In genomic region chr21:44155231-44155993, GRCh38 we compare ENCODE assay signal across 8 cellular contexts. TPM values are rescaled to one million over a fixed set of nuclear protein-coding genes. Genes with fewer than 3 reads are reported as not detected.
DNase-seq lines count a peak whose midpoint lies in the region; ATAC-seq and TF ChIP-seq lines count a peak whose summit lies in the region.
"Not testable (repeated sequence)": the region's sequence is repeated elsewhere in the genome, so short reads cannot be mapped to it uniquely, and the experiment has no call there.

No MANE protein-coding gene starts in this region.

- H3K4me1 Mint-ChIP-seq in activated CD4-positive, alpha-beta T cell treated with anti-CD3 and anti-CD28 coated beads, Interleukin-2, amount 10 ng/mL, durations not matched to agents 7 days and 5 days; activated naive CD4-positive, alpha-beta T cell treated with anti-CD3 and anti-CD28 coated beads for 36 hours (ENCODE audit: low read depth); naive B cell: not testable (repeated sequence)

- H3K4me3 ChIP-seq in GM12865 (ENCODE audit: low read depth, low read length), result not testable (repeated sequence)

- not testable (repeated sequence) for TF ChIP-seq CTCF in GM12865 (IDR thresholded peaks at IDR 0.05; ENCODE audit: insufficient read depth, low read depth, low read length, missing control alignments)

- H3K9me3 Mint-ChIP-seq in activated CD4-positive, alpha-beta T cell treated with anti-CD3 and anti-CD28 coated beads, Interleukin-2, amount 10 ng/mL, durations not matched to agents 7 days and 5 days; activated naive CD4-positive, alpha-beta T cell treated with anti-CD3 and anti-CD28 coated beads for 36 hours; naive B cell: not testable (repeated sequence)

- H3K36me3 Mint-ChIP-seq in activated CD4-positive, alpha-beta T cell treated with anti-CD3 and anti-CD28 coated beads, Interleukin-2, amount 10 ng/mL, durations not matched to agents 7 days and 5 days (ENCODE audit: low read depth); activated naive CD4-positive, alpha-beta T cell treated with anti-CD3 and anti-CD28 coated beads for 36 hours (ENCODE audit: low read depth); naive B cell: not testable (repeated sequence)

- ATAC-seq in GM19023 (IDR thresholded peaks at IDR 0.05; ENCODE audit: unreplicated experiment) (peak; percentile 45), GM21723 (IDR thresholded peaks at IDR 0.05; ENCODE audit: unreplicated experiment) (peak; percentile 42), HG02938 (IDR thresholded peaks at IDR 0.05; ENCODE audit: unreplicated experiment) (peak; percentile 37), HG03432 (IDR thresholded peaks at IDR 0.05; ENCODE audit: unreplicated experiment) (peak; percentile 37), naive B cell (ENCODE audit: low read depth in 2 of 2) (peak; percentile 37 to 38)

- CTCF ChIA-PET in activated CD4-positive, alpha-beta T cell treated with anti-CD3 and anti-CD28 coated beads, Interleukin-2, amount 10 ng/mL, durations not matched to agents 7 days and 5 days (lab: Charles Lee); activated naive CD4-positive, alpha-beta T cell treated with anti-CD3 and anti-CD28 coated beads for 36 hours (lab: Charles Lee): not testable (repeated sequence)

- H3K27ac Mint-ChIP-seq in activated CD4-positive, alpha-beta T cell treated with anti-CD3 and anti-CD28 coated beads, Interleukin-2, amount 10 ng/mL, durations not matched to agents 7 days and 5 days; activated naive CD4-positive, alpha-beta T cell treated with anti-CD3 and anti-CD28 coated beads for 36 hours; naive B cell: not testable (repeated sequence)

- POLR2A ChIA-PET in activated CD4-positive, alpha-beta T cell treated with anti-CD3 and anti-CD28 coated beads, Interleukin-2, amount 10 ng/mL, durations not matched to agents 7 days and 5 days (lab: Charles Lee), result not testable (repeated sequence)

- H3K4me3 Mint-ChIP-seq in activated CD4-positive, alpha-beta T cell treated with anti-CD3 and anti-CD28 coated beads, Interleukin-2, amount 10 ng/mL, durations not matched to agents 7 days and 5 days; activated naive CD4-positive, alpha-beta T cell treated with anti-CD3 and anti-CD28 coated beads for 36 hours; naive B cell: not testable (repeated sequence)

- intact Hi-C loops in activated naive CD4-positive, alpha-beta T cell treated with anti-CD3 and anti-CD28 coated beads for 36 hours (cut with micrococcal nuclease), result not testable (repeated sequence)

- not testable (repeated sequence) for H3K27me3 Mint-ChIP-seq in activated CD4-positive, alpha-beta T cell treated with anti-CD3 and anti-CD28 coated beads, Interleukin-2, amount 10 ng/mL, durations not matched to agents 7 days and 5 days; activated naive CD4-positive, alpha-beta T cell treated with anti-CD3 and anti-CD28 coated beads for 36 hours (ENCODE audit: low read depth); naive B cell

- peak; percentile 58 for DNase-seq in GM12865 (ENCODE audit: low read depth)
- peak; percentile 37 for DNase-seq in activated CD4-positive, alpha-beta T cell treated with anti-CD3 and anti-CD28 coated beads, Interleukin-2, amount 10 ng/mL, durations not matched to agents 7 days and 5 days
- peak; percentile 6 for DNase-seq in activated naive CD4-positive, alpha-beta T cell treated with anti-CD3 and anti-CD28 coated beads for 36 hours
- DNase-seq in naive B cell, result not testable (repeated sequence)

RNA-seq across cellular contexts. Expression of gene GATD3, which starts 21.9 kb away (rescaled TPM):
- total RNA-seq in activated CD4-positive, alpha-beta T cell treated with anti-CD3 and anti-CD28 coated beads, Interleukin-2, amount 10 ng/mL, durations not matched to agents 7 days and 5 days, result 10 to 100 TPM; 41.7 to 50.2 TPM
- 10 to 100 TPM; 21.3 to 27.4 TPM for total RNA-seq in activated naive CD4-positive, alpha-beta T cell treated with anti-CD3 and anti-CD28 coated beads for 36 hours
- polyA plus RNA-seq in naive B cell (ENCODE audit: low read depth in 6 of 6), result 10 to 100 TPM; 11.0 to 64.2 (median 33.9) TPM

RNA-seq across cellular contexts. Expression of gene PWP2, which starts 48.2 kb away (rescaled TPM):
- 10 to 100 TPM; 24.2 to 29.0 TPM for total RNA-seq in activated CD4-positive, alpha-beta T cell treated with anti-CD3 and anti-CD28 coated beads, Interleukin-2, amount 10 ng/mL, durations not matched to agents 7 days and 5 days
- 10 to 100 TPM; 29.6 to 30.9 TPM for total RNA-seq in activated naive CD4-positive, alpha-beta T cell treated with anti-CD3 and anti-CD28 coated beads for 36 hours
- 10 to 100 TPM in 1 of 6 donors, 1 to 10 TPM in 5; 1.3 to 10.7 (median 4.3) TPM for polyA plus RNA-seq in naive B cell (ENCODE audit: low read depth in 6 of 6)
